ENCODE assay signal across 8 cellular contexts in the genomic region with DNA sequence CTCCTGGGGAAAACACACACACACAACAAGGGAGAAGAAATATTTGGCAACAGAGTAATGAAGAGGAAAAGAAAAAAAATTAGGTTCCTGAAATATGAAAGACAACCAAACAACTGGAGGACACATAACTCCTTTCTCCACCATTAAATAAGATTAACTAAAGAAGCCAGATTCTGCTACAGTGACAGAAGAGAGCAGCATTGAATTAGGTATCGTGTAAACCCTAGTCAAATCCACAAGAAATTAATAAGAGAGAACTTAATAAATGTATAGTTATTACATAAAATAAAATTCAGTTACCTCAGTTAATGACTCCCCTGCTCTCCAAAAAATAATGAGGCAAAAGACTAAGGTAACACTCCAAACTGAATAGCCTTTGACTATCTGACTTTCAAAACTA.
A peak's percentile ranks its signal among the peaks of the same experiment; 100 is the strongest.
DNase-seq lines count a peak whose midpoint lies in the region; ATAC-seq and TF ChIP-seq lines count a peak whose summit lies in the region.

No MANE protein-coding gene starts in this region.

- ATAC-seq in left lobe of liver = peak; percentile 39
- ATAC-seq in HG03460 (IDR thresholded peaks at IDR 0.05; ENCODE audit: unreplicated experiment) = no peak

- no peaks in the 10 kb centered on the region for H3K27me3 Mint-ChIP-seq in Calu3 (ENCODE audit: unreplicated experiment)

- DNase-seq in Calu3 (peak; percentile 34), LHCN-M2 (ENCODE audit: low read depth) (peak; percentile 48), amniotic epithelial cell (ENCODE audit: low read depth) (peak; percentile 70), left lobe of liver (ENCODE audit: low spot score) (no peak), amygdala (lab: John Stamatoyannopoulos, UW) (no peak), inferior parietal cortex (ENCODE audit: extremely low spot score) (no peak)
- no peak for DNase-seq in stimulated activated CD4-positive, alpha-beta T cell treated with anti-CD3 and anti-CD28 coated beads, Interleukin-2, amount 100 ng/mL, for 24 hours

- CTCF ChIA-PET in Calu3 (lab: Charles Lee) = no interaction called here

- no TSS peak for BruUV-seq in Calu3 (replicated peaks; lab: Mats Ljungman, UMichigan)

- peak; percentile 71 for TF ChIP-seq CTCF in Calu3 (IDR thresholded peaks at IDR 0.05; ENCODE audit: unreplicated experiment)

- peak overlapping the region; percentile 21 for H3K27ac Mint-ChIP-seq in Calu3 (ENCODE audit: unreplicated experiment)

- no peak overlapping the region for H3K4me3 Mint-ChIP-seq in Calu3 (ENCODE audit: low read depth, unreplicated experiment)

- intact Hi-C loops in Calu3 (cut with micrococcal nuclease; ENCODE audit: unreplicated experiment) = loop anchor here (1.0 to 5.0 kb wide), 3 partner anchors 318 to 573 kb away; no protein-coding TSS in a partner anchor

- H3K9me3 Mint-ChIP-seq in Calu3 (ENCODE audit: low read depth, unreplicated experiment) = peaks cover 23% of the 10 kb centered on the region

- peaks cover 24% of the 10 kb centered on the region for H3K4me1 Mint-ChIP-seq in Calu3 (ENCODE audit: low read depth, unreplicated experiment)

- peaks cover 5% of the 10 kb centered on the region for H3K36me3 Mint-ChIP-seq in Calu3 (ENCODE audit: insufficient read depth, unreplicated experiment)

Comparison
In these comparisons a context has a peak if more than half of its experiments do, and no peak if none do; other contexts are left out.
1. DNase-seq: peak in Calu3 (single experiment), LHCN-M2 (single experiment) and amniotic epithelial cell (single experiment); none in left lobe of liver (single experiment), stimulated activated CD4-positive, alpha-beta T cell treated with anti-CD3 and anti-CD28 coated beads, Interleukin-2, amount 100 ng/mL, for 24 hours (0 of 2), amygdala (0 of 56) and inferior parietal cortex (single experiment).